22 cellular contexts compared by ENCODE assay signal in genomic region chr15:67031321-67031720, GRCh38.
"Had no signal": no experiment of that assay in that cellular context is flagged by ENCODE, and none has a peak within 500 bp of the region (broad histone marks: within the 10 kb centered on the region; RNA-seq: fewer than 3 reads in every experiment).

No MANE protein-coding gene starts in this region.

- H3K4me3 ChIP-seq: hepatocyte, psoas muscle, sigmoid colon, skin epidermis, testis, tibial nerve, upper lobe of right lung, vagina had no signal

- H3K27ac ChIP-seq: foreskin keratinocyte, neutrophil, psoas muscle, sigmoid colon, skin epidermis, testis, tibial nerve, upper lobe of right lung, vagina had no signal

- ATAC-seq: foreskin keratinocyte; naive thymus-derived CD4-positive, alpha-beta T cell; psoas muscle; stimulated activated naive B cell treated with anti-CD40 and anti-IgM and Interleukin-4, amounts not matched to agents 10 μg/mL and 1 μg/mL and 100 μg/mL, for 72 hours; stimulated activated naive CD8-positive, alpha-beta T cell treated with anti-CD3 and anti-CD28 coated beads, Interleukin-15, amount 100 ng/mL, for 72 hours; upper lobe of right lung had no signal

- H3K36me3 ChIP-seq: neutrophil, sigmoid colon, tibial nerve, upper lobe of right lung, vagina had no signal

- H3K9me3 ChIP-seq: neutrophil, psoas muscle, sigmoid colon, testis, tibial nerve, upper lobe of right lung, vagina had no signal

- H3K4me2 ChIP-seq: hepatocyte had no signal

- H3K27me3 ChIP-seq: hepatocyte, testis, vagina had no signal

- DNase-seq: effector CD4-positive, alpha-beta T cell; endodermal cell; erythroblast; foreskin keratinocyte; left colon; mammary epithelial cell; naive thymus-derived CD4-positive, alpha-beta T cell; nephron progenitor cell; psoas muscle; retina; sigmoid colon; stimulated activated CD4-positive, alpha-beta T cell treated with anti-CD3 and anti-CD28 coated beads, Interleukin-2, amount 100 ng/mL, for 24 hours; stimulated activated CD4-positive, alpha-beta T cell treated with anti-CD3 and anti-CD28 coated beads, Interleukin-4, amount 100 ng/mL, for 4 hours; stimulated activated naive B cell treated with anti-CD40 and anti-IgM and Interleukin-4, amounts not matched to agents 10 μg/mL and 1 μg/mL and 100 μg/mL, for 72 hours; stimulated activated naive CD8-positive, alpha-beta T cell treated with anti-CD3 and anti-CD28 coated beads, Interleukin-15, amount 100 ng/mL, for 72 hours; testis; upper lobe of right lung had no signal
